1 cellular context compared by ENCODE assay signal in genomic region chr5:140631831-140632365, GRCh38.
TF ChIP-seq lines count a peak whose summit lies in the region.

No MANE protein-coding gene starts in this region.

TF ChIP-seq in IMR-90, 13 proteins besides CTCF, POLR2A, EP300 and RAD21:
- TF ChIP-seq MAFK (IDR thresholded peaks at IDR 0.05; ENCODE audit: low read depth, low read length) (no peak), BHLHE40 (IDR thresholded peaks at IDR 0.05; ENCODE audit: low read depth, low read length) (no peak), FOS (IDR thresholded peaks at IDR 0.05; ENCODE audit: low read depth, low read length) (no peak), NFE2L2 (IDR thresholded peaks at IDR 0.05; ENCODE audit: low read depth, low read length) (no peak), MXI1 (IDR thresholded peaks at IDR 0.05; ENCODE audit: borderline replicate concordance, low read depth, low read length) (no peak), MAZ (IDR thresholded peaks at IDR 0.05; ENCODE audit: borderline replicate concordance, low read depth, low read length) (no peak), RFX5 (IDR thresholded peaks at IDR 0.05; ENCODE audit: low read depth, low read length) (no peak), CEBPB (IDR thresholded peaks at IDR 0.05; ENCODE audit: low read depth, low read length) (no peak), SMC3 (IDR thresholded peaks at IDR 0.05; ENCODE audit: low read depth, low read length) (no peak)
